In genomic region chr22:27667121-27667843, GRCh38 we compare ENCODE assay signal across 16 cellular contexts.
DNase-seq lines count a peak whose midpoint lies in the region; ATAC-seq, FAIRE-seq and TF ChIP-seq lines count a peak whose summit lies in the region.
"Had no signal": no experiment of that assay in that cellular context is flagged by ENCODE, and none has a peak within 500 bp of the region (broad histone marks: within the 10 kb centered on the region; RNA-seq: fewer than 3 reads in every experiment).

No MANE protein-coding gene starts in this region.

- no peaks in the 10 kb centered on the region for H4K20me1 ChIP-seq in astrocyte (ENCODE audit: insufficient read depth, low read length)
- no peaks in the 10 kb centered on the region for H4K20me1 ChIP-seq in smooth muscle cell (ENCODE audit: low read depth)

- peaks cover 23% of the 10 kb centered on the region for H3K4me1 Mint-ChIP-seq in astrocyte (ENCODE audit: low read depth, unreplicated experiment)
- no peaks in the 10 kb centered on the region for H3K4me1 Mint-ChIP-seq in CD8-positive, alpha-beta memory T cell
- H3K4me1 Mint-ChIP-seq: activated B cell treated with CpG ODN at 0.5 μM for 24 hours had no signal

- H3K9ac ChIP-seq in astrocyte (ENCODE audit: low read length) = no peak overlapping the region
- no peak overlapping the region for H3K9ac ChIP-seq in smooth muscle cell (ENCODE audit: low read depth)

- peak overlapping the region; percentile 23 for H3K4me2 ChIP-seq in astrocyte (ENCODE audit: low read length)
- H3K4me2 ChIP-seq in smooth muscle cell = no peak overlapping the region

- H3K27me3 Mint-ChIP-seq in astrocyte (ENCODE audit: low read depth, unreplicated experiment) = no peaks in the 10 kb centered on the region
- H3K27me3 Mint-ChIP-seq in CD8-positive, alpha-beta memory T cell = peaks cover 10 to 25% of the 10 kb centered on the region in 2 donors

- no peak for TF ChIP-seq CTCF in astrocyte (IDR thresholded peaks at IDR 0.05; ENCODE audit: insufficient read depth, low read depth, low read length)
- no peak for TF ChIP-seq CTCF in smooth muscle cell (IDR thresholded peaks at IDR 0.05; ENCODE audit: borderline replicate concordance, insufficient read depth, poor library complexity, severe bottlenecking)
- no peak for TF ChIP-seq CTCF in psoas muscle (IDR thresholded peaks at IDR 0.05)

- WGBS in smooth muscle cell (ENCODE audit: low lambda C conversion rate) = 41% methylated on average over 16 of the region's 16 CpGs
- 61 to 72% (median 70%) methylated on average over 16 of the region's 16 CpGs for WGBS in psoas muscle, 3 donors

- H3K27ac Mint-ChIP-seq in astrocyte (ENCODE audit: unreplicated experiment) = no peak overlapping the region
- H3K27ac Mint-ChIP-seq in CD8-positive, alpha-beta memory T cell = no peak overlapping the region
- H3K27ac Mint-ChIP-seq: activated B cell treated with CpG ODN at 0.5 μM for 24 hours; activated naive CD8-positive, alpha-beta T cell had no signal

- H3K4me3 ChIP-seq in H7 (ENCODE audit: insufficient read depth, low read depth, low read length) (no peak overlapping the region), astrocyte (ENCODE audit: insufficient read depth, low read depth, low read length) (no peak overlapping the region), smooth muscle cell (no peak overlapping the region), psoas muscle (no peak overlapping the region)
- no peak overlapping the region for H3K4me3 ChIP-seq in CD8-positive, alpha-beta memory T cell (ENCODE audit: low read length)
- H3K4me3 ChIP-seq: esophagus muscularis mucosa, upper lobe of right lung had no signal

- no peak overlapping the region for H3K4me3 Mint-ChIP-seq in astrocyte (ENCODE audit: unreplicated experiment)
- no peak overlapping the region for H3K4me3 Mint-ChIP-seq in CD8-positive, alpha-beta memory T cell
- H3K4me3 Mint-ChIP-seq: activated B cell treated with CpG ODN at 0.5 μM for 24 hours; activated naive CD8-positive, alpha-beta T cell had no signal

- no peaks in the 10 kb centered on the region for H3K79me2 ChIP-seq in astrocyte (ENCODE audit: insufficient read depth, low read length)
- no peaks in the 10 kb centered on the region for H3K79me2 ChIP-seq in smooth muscle cell (ENCODE audit: low read depth)

- DNase-seq in H7 = peak; percentile 53
- peak; percentile 95 for DNase-seq in astrocyte (ENCODE audit: low read depth)
- DNase-seq in kidney tubule cell (ENCODE audit: low spot score) = peak; percentile 1
- DNase-seq in smooth muscle cell (lab: John Stamatoyannopoulos, UW; ENCODE audit: unreplicated experiment) = no peak
- DNase-seq in CD8-positive, alpha-beta memory T cell = no peak
- DNase-seq in NCI-H1694 (lab: John Stamatoyannopoulos, UW) = no peak
- no peak for DNase-seq in psoas muscle
- no peak for DNase-seq in activated effector memory CD4-positive, alpha-beta T cell treated with Interleukin-2 at 50 U/mL for 16 hours
- DNase-seq: activated B cell treated with CpG ODN at 0.5 μM for 24 hours, NCI-H524, posterior cingulate gyrus, upper lobe of right lung had no signal

- H3K27me3 ChIP-seq in H7 (ENCODE audit: control insufficient read depth, insufficient read depth, low read length) = no peaks in the 10 kb centered on the region
- H3K27me3 ChIP-seq in astrocyte (ENCODE audit: insufficient read depth, low read length) = no peaks in the 10 kb centered on the region
- no peaks in the 10 kb centered on the region for H3K27me3 ChIP-seq in smooth muscle cell (ENCODE audit: low read depth)
- no peaks in the 10 kb centered on the region for H3K27me3 ChIP-seq in CD8-positive, alpha-beta memory T cell (ENCODE audit: insufficient read depth, low read length, poor library complexity, severe bottlenecking)
- no peaks in the 10 kb centered on the region for H3K27me3 ChIP-seq in psoas muscle (ENCODE audit: insufficient read depth in 3 of 3, low read length in 2 of 3)
- H3K27me3 ChIP-seq: esophagus muscularis mucosa, upper lobe of right lung had no signal

- CTCF ChIA-PET in CD8-positive, alpha-beta memory T cell (lab: Charles Lee) = no interaction called here

- H3K9me3 ChIP-seq in astrocyte (ENCODE audit: insufficient read depth, low read depth, low read length) (peaks cover 5% of the 10 kb centered on the region), smooth muscle cell (replicated peaks; ENCODE audit: low read depth) (no peaks in the 10 kb centered on the region), psoas muscle (peaks cover 5% of the 10 kb centered on the region)
- no peaks in the 10 kb centered on the region for H3K9me3 ChIP-seq in CD8-positive, alpha-beta memory T cell (ENCODE audit: low read length)
- H3K9me3 ChIP-seq: upper lobe of right lung had no signal

- intact Hi-C loops in psoas muscle (cut with DNase I) = no loop called here

- H3K27ac ChIP-seq in astrocyte (ENCODE audit: low read depth, low read length) = no peak overlapping the region
- no peak overlapping the region for H3K27ac ChIP-seq in smooth muscle cell (ENCODE audit: low read depth)
- no peak overlapping the region for H3K27ac ChIP-seq in CD8-positive, alpha-beta memory T cell (ENCODE audit: low read depth, low read length)
- H3K27ac ChIP-seq in psoas muscle = no peak overlapping the region
- H3K27ac ChIP-seq: C4-2B, upper lobe of right lung had no signal

- H2AFZ ChIP-seq in astrocyte (ENCODE audit: low read depth, low read length) = no peak overlapping the region
- peak overlapping the region; percentile 28 for H2AFZ ChIP-seq in smooth muscle cell (ENCODE audit: low read depth)

- H3K36me3 Mint-ChIP-seq in astrocyte (ENCODE audit: low read depth, unreplicated experiment) = no peaks in the 10 kb centered on the region
- no peaks in the 10 kb centered on the region for H3K36me3 Mint-ChIP-seq in CD8-positive, alpha-beta memory T cell

- H3K4me1 ChIP-seq in astrocyte (ENCODE audit: insufficient read depth, low read length) (peaks cover 39% of the 10 kb centered on the region), smooth muscle cell (ENCODE audit: low read depth) (peaks cover 16% of the 10 kb centered on the region), psoas muscle (peaks cover 35% of the 10 kb centered on the region)
- H3K4me1 ChIP-seq in CD8-positive, alpha-beta memory T cell (ENCODE audit: insufficient read depth, low read length) = no peaks in the 10 kb centered on the region

- H3K9me3 Mint-ChIP-seq in astrocyte (ENCODE audit: unreplicated experiment) = peaks cover 10% of the 10 kb centered on the region
- H3K9me3 Mint-ChIP-seq in CD8-positive, alpha-beta memory T cell = peaks cover 4 to 11% (median 5%) of the 10 kb centered on the region in 5 donors

- H3K36me3 ChIP-seq in H7 (replicated peaks; ENCODE audit: control insufficient read depth, insufficient read depth, low read length) = no peaks in the 10 kb centered on the region
- H3K36me3 ChIP-seq in astrocyte (ENCODE audit: insufficient read depth, low read length) = no peaks in the 10 kb centered on the region
- H3K36me3 ChIP-seq in smooth muscle cell (ENCODE audit: low read depth) = no peaks in the 10 kb centered on the region
- H3K36me3 ChIP-seq in CD8-positive, alpha-beta memory T cell (ENCODE audit: insufficient read depth, low read length) = no peaks in the 10 kb centered on the region
- H3K36me3 ChIP-seq in psoas muscle (ENCODE audit: insufficient read depth in 1 of 2, low read depth in 1 of 2) = no peaks in the 10 kb centered on the region
- H3K36me3 ChIP-seq: esophagus muscularis mucosa, upper lobe of right lung had no signal

- FAIRE-seq in astrocyte (lab: Jason Lieb, UNC) = no peak
- FAIRE-seq: colon had no signal

- POLR2A ChIA-PET in CD8-positive, alpha-beta memory T cell (lab: Charles Lee) = no interaction called here

- H3F3A ChIP-seq in smooth muscle cell (ENCODE audit: low read depth) = peaks cover 12% of the 10 kb centered on the region

- ATAC-seq in psoas muscle = no peak
- ATAC-seq: upper lobe of right lung had no signal

Comparison
In these comparisons a context has a peak if more than half of its experiments do, and no peak if none do; other contexts are left out.
1. DNase-seq: peak in H7 (single experiment), astrocyte (single experiment) and kidney tubule cell (single experiment); none in smooth muscle cell (single experiment), CD8-positive, alpha-beta memory T cell (0 of 5), NCI-H1694 (single experiment), psoas muscle (0 of 2) and activated effector memory CD4-positive, alpha-beta T cell treated with Interleukin-2 at 50 U/mL for 16 hours (single experiment).